ENCODE assay signal across 8 cellular contexts in genomic region chr4:76213415-76214268, GRCh38. TPM values are rescaled to one million over a fixed set of nuclear protein-coding genes. Genes with fewer than 3 reads are reported as not detected.
DNase-seq lines count a peak whose midpoint lies in the region; ATAC-seq and TF ChIP-seq lines count a peak whose summit lies in the region.

SCARB2 (minus strand) TSS chr4:76213824; CDS start chr4:76213543, 281 bp downstream.

- peak; percentile 83 for DNase-seq in Daoy (ENCODE audit: low read depth)
- peak; percentile 24 for DNase-seq in Jurkat, Clone E6-1 (ENCODE audit: low read depth, low spot score)
- peak; percentile 25 to 73 (median 48) for DNase-seq in activated naive CD4-positive, alpha-beta T cell (lab: John Stamatoyannopoulos, UW)
- DNase-seq in foreskin melanocyte = peak; percentile 66
- peak; percentile 78 for DNase-seq in neuronal stem cell (ENCODE audit: low spot score)
- DNase-seq in suprapubic skin (ENCODE audit: low spot score in 2 of 2) = peak; percentile 89 to 91

- H3K18ac ChIP-seq in neuronal stem cell (ENCODE audit: low read length) = peak within 1 kb of the TSS; percentile 97

- no peak within 1 kb of the TSS for H2AK5ac ChIP-seq in neuronal stem cell (ENCODE audit: low read depth, low read length)

- H3K27me3 ChIP-seq in neuronal stem cell (ENCODE audit: control insufficient read depth in 3 of 3, insufficient read depth in 3 of 3, low read depth in 1 of 3, low read length in 3 of 3) = no peaks in the 10 kb centered on the region
- no peaks in the 10 kb centered on the region for H3K27me3 ChIP-seq in suprapubic skin

- H2BK12ac ChIP-seq in neuronal stem cell (ENCODE audit: low read length) = peak within 1 kb of the TSS; percentile 67

- peak within 1 kb of the TSS; percentile 71 for H3K27ac ChIP-seq in neuronal stem cell (replicated peaks; ENCODE audit: low read length)
- peak within 1 kb of the TSS; percentile 98 for H3K27ac ChIP-seq in suprapubic skin

- no CpG with 5 or more reads among the region's 99 CpGs for WGBS in neuronal stem cell (ENCODE audit: extremely low coverage in 2 of 2, insufficient read length in 2 of 2, insufficient replicate concordance in 1 of 2), 2 donors
- 0% methylated on average over 7 of the region's 99 CpGs for WGBS in suprapubic skin

- peaks cover 2% of the 10 kb centered on the region for H3K79me1 ChIP-seq in neuronal stem cell (ENCODE audit: low read depth, low read length)

- peak within 1 kb of the TSS; percentile 62 for H2BK15ac ChIP-seq in neuronal stem cell (ENCODE audit: low read length)

- H3K4ac ChIP-seq in neuronal stem cell (ENCODE audit: low read length) = no peak within 1 kb of the TSS

- H3K23ac ChIP-seq in neuronal stem cell (ENCODE audit: low read depth, low read length, poor library complexity) = peak within 1 kb of the TSS; percentile 82

- H4K91ac ChIP-seq in neuronal stem cell (ENCODE audit: low read depth, low read length, poor library complexity) = peak within 1 kb of the TSS; percentile 68

- peak within 1 kb of the TSS; percentile 88 for H2AFZ ChIP-seq in neuronal stem cell (ENCODE audit: low read length)

- TF ChIP-seq POLR2A in Raji (IDR thresholded peaks at IDR 0.05; ENCODE audit: insufficient read depth, low read depth, low read length) = peak; percentile 58
- peak in 1 of 2 donors; percentile 64 for TF ChIP-seq POLR2A in suprapubic skin (IDR thresholded peaks at IDR 0.05)

- peak within 1 kb of the TSS; percentile 99 for H4K8ac ChIP-seq in neuronal stem cell (ENCODE audit: low read depth, low read length)

- H3K4me1 ChIP-seq in neuronal stem cell (ENCODE audit: control insufficient read depth in 2 of 2, insufficient read depth in 1 of 2, low read depth in 1 of 2, low read length in 2 of 2) (peaks cover 11 to 14% of the 10 kb centered on the region in 2 donors), suprapubic skin (peaks cover 74% of the 10 kb centered on the region)

- H3K4me2 ChIP-seq in neuronal stem cell (ENCODE audit: insufficient read depth, low read length, poor library complexity, severe bottlenecking) = peak within 1 kb of the TSS; percentile 71

- H3K4me3 ChIP-seq in Jurkat, Clone E6-1 (ENCODE audit: low read length) = peak within 1 kb of the TSS; percentile 54
- H3K4me3 ChIP-seq in neuronal stem cell (ENCODE audit: low read length in 2 of 2) (peak within 1 kb of the TSS; percentile 61 to 89), suprapubic skin (peak within 1 kb of the TSS; percentile 81)

- peaks cover 0 to 1% of the 10 kb centered on the region in 2 donors for H3K9me3 ChIP-seq in neuronal stem cell (replicated peaks in 1 of 2; ENCODE audit: control insufficient read depth in 2 of 2, insufficient read depth in 1 of 2, low read depth in 1 of 2, low read length in 2 of 2)
- H3K9me3 ChIP-seq in suprapubic skin = no peaks in the 10 kb centered on the region

- no peak for TF ChIP-seq EP300 in suprapubic skin (IDR thresholded peaks at IDR 0.05)

- peak within 1 kb of the TSS; percentile 89 for H2BK5ac ChIP-seq in neuronal stem cell (ENCODE audit: low read length)

- no peak for TF ChIP-seq CTCF in suprapubic skin (IDR thresholded peaks at IDR 0.05)

- peak within 1 kb of the TSS; percentile 51 for H2BK120ac ChIP-seq in neuronal stem cell (ENCODE audit: low read depth, low read length)

- ATAC-seq in GM21619 (IDR thresholded peaks at IDR 0.05; ENCODE audit: unreplicated experiment) = peak; percentile 67

- peaks cover 2 to 13% of the 10 kb centered on the region in 2 donors for H3K36me3 ChIP-seq in neuronal stem cell (replicated peaks in 1 of 2; ENCODE audit: control insufficient read depth in 2 of 2, insufficient read depth in 2 of 2, low read length in 2 of 2)
- no peaks in the 10 kb centered on the region for H3K36me3 ChIP-seq in suprapubic skin

- peak within 1 kb of the TSS; percentile 91 for H3K9ac ChIP-seq in neuronal stem cell (ENCODE audit: low read depth, low read length, poor library complexity)

- H3K14ac ChIP-seq in neuronal stem cell (ENCODE audit: low read length) = peak within 1 kb of the TSS; percentile 22

RNA-seq across cellular contexts. Expression of gene SCARB2, which starts in this region (rescaled TPM):
- total RNA-seq in Daoy (2014; rRNA removed; shearing (Covaris generic)) = 22.7 and 25.7 TPM in 2 replicates
- polyA plus RNA-seq in Jurkat, Clone E6-1 (2012; ENCODE audit: insufficient read depth, insufficient read length) = 18.3 TPM
- 54.0 TPM for polyA plus RNA-seq in neuronal stem cell (2013, experiment 1 of 2)
- 54.0 TPM for polyA plus RNA-seq in neuronal stem cell (2013, experiment 2 of 2)
- total RNA-seq in suprapubic skin = 100 to 1,000 TPM in 2 of 4 donors, 10 to 100 TPM in 2; 87.6 to 107 (median 95.8) TPM

Comparison
In these comparisons a context has a peak if more than half of its experiments do, and no peak if none do; other contexts are left out.
1. Peak in every context shown above with its lines: DNase-seq, ATAC-seq, H3K4me3 ChIP-seq and H3K27ac ChIP-seq.
2. DNase-seq: peak in every context shown above with its lines; median percentile 90 in suprapubic skin; 83 in Daoy; 78 in neuronal stem cell; 66 in foreskin melanocyte; 48 in activated naive CD4-positive, alpha-beta T cell; 24 in Jurkat, Clone E6-1.